1 cellular context compared by ENCODE assay signal in genomic region chr1:113405573-113405972, GRCh38.
TF ChIP-seq lines count a peak whose summit lies in the region.

No MANE protein-coding gene starts in this region.

TF ChIP-seq in K562, 482 proteins besides CTCF, POLR2A, EP300 and RAD21:
- 0 out of 2 replicates have a peak, but pooled peaks have one; percentile 30 for TF ChIP-seq ELF4 (CRISPR knock-in tag; IDR thresholded peaks at IDR 0.05)
- no peak for TF ChIP-seq KDM4B (IDR thresholded peaks at IDR 0.05; ENCODE audit: borderline replicate concordance in 2 of 2, low read depth in 1 of 2)
TF ChIP-seq in K562: peak in this region for 1.
